ENCODE assay signal across 1 cellular context in genomic region chrX:13778916-13779315, GRCh38.
TF ChIP-seq lines count a peak whose summit lies in the region.

No MANE protein-coding gene starts in this region.

TF ChIP-seq in GM23338, 12 proteins besides CTCF, POLR2A, EP300 and RAD21 (continued from another document):
- TF ChIP-seq REST (IDR thresholded peaks at IDR 0.05; ENCODE audit: unreplicated experiment): no peak
- TF ChIP-seq, protein P1, sequence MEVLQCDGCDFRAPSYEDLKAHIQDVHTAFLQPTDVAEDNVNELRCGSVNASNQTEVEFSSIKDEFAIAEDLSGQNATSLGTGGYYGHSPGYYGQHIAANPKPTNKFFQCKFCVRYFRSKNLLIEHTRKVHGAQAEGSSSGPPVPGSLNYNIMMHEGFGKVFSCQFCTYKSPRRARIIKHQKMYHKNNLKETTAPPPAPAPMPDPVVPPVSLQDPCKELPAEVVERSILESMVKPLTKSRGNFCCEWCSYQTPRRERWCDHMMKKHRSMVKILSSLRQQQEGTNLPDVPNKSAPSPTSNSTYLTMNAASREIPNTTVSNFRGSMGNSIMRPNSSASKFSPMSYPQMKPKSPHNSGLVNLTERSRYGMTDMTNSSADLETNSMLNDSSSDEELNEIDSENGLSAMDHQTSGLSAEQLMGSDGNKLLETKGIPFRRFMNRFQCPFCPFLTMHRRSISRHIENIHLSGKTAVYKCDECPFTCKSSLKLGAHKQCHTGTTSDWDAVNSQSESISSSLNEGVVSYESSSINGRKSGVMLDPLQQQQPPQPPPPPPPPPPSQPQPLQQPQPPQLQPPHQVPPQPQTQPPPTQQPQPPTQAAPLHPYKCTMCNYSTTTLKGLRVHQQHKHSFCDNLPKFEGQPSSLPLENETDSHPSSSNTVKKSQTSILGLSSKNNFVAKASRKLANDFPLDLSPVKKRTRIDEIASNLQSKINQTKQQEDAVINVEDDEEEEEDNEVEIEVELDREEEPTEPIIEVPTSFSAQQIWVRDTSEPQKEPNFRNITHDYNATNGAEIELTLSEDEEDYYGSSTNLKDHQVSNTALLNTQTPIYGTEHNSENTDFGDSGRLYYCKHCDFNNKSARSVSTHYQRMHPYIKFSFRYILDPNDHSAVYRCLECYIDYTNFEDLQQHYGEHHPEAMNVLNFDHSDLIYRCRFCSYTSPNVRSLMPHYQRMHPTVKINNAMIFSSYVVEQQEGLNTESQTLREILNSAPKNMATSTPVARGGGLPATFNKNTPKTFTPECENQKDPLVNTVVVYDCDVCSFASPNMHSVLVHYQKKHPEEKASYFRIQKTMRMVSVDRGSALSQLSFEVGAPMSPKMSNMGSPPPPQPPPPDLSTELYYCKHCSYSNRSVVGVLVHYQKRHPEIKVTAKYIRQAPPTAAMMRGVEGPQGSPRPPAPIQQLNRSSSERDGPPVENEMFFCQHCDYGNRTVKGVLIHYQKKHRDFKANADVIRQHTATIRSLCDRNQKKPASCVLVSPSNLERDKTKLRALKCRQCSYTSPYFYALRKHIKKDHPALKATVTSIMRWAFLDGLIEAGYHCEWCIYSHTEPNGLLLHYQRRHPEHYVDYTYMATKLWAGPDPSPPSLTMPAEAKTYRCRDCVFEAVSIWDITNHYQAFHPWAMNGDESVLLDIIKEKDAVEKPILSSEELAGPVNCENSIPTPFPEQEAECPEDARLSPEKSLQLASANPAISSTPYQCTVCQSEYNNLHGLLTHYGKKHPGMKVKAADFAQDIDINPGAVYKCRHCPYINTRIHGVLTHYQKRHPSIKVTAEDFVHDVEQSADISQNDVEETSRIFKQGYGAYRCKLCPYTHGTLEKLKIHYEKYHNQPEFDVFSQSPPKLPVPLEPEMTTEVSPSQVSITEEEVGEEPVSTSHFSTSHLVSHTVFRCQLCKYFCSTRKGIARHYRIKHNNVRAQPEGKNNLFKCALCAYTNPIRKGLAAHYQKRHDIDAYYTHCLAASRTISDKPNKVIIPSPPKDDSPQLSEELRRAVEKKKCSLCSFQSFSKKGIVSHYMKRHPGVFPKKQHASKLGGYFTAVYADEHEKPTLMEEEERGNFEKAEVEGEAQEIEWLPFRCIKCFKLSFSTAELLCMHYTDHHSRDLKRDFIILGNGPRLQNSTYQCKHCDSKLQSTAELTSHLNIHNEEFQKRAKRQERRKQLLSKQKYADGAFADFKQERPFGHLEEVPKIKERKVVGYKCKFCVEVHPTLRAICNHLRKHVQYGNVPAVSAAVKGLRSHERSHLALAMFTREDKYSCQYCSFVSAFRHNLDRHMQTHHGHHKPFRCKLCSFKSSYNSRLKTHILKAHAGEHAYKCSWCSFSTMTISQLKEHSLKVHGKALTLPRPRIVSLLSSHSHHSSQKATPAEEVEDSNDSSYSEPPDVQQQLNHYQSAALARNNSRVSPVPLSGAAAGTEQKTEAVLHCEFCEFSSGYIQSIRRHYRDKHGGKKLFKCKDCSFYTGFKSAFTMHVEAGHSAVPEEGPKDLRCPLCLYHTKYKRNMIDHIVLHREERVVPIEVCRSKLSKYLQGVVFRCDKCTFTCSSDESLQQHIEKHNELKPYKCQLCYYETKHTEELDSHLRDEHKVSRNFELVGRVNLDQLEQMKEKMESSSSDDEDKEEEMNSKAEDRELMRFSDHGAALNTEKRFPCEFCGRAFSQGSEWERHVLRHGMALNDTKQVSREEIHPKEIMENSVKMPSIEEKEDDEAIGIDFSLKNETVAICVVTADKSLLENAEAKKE (CRISPR knock-in tag; IDR thresholded peaks at IDR 0.05): no peak
- TF ChIP-seq ZNF331 (CRISPR knock-in tag; IDR thresholded peaks at IDR 0.05; ENCODE audit: low read depth): no peak
- no peak for TF ChIP-seq CREB1 (CRISPR knock-in tag; IDR thresholded peaks at IDR 0.05; ENCODE audit: low read depth)
- TF ChIP-seq JUNB (IDR thresholded peaks at IDR 0.05; ENCODE audit: unreplicated experiment): no peak
- TF ChIP-seq STAT1 (IDR thresholded peaks at IDR 0.05; ENCODE audit: unreplicated experiment): no peak
- no peak for TF ChIP-seq ZNF114 (CRISPR knock-in tag; IDR thresholded peaks at IDR 0.05)
- TF ChIP-seq NANOG (IDR thresholded peaks at IDR 0.05; ENCODE audit: borderline replicate concordance): no peak
